In the genomic region with DNA sequence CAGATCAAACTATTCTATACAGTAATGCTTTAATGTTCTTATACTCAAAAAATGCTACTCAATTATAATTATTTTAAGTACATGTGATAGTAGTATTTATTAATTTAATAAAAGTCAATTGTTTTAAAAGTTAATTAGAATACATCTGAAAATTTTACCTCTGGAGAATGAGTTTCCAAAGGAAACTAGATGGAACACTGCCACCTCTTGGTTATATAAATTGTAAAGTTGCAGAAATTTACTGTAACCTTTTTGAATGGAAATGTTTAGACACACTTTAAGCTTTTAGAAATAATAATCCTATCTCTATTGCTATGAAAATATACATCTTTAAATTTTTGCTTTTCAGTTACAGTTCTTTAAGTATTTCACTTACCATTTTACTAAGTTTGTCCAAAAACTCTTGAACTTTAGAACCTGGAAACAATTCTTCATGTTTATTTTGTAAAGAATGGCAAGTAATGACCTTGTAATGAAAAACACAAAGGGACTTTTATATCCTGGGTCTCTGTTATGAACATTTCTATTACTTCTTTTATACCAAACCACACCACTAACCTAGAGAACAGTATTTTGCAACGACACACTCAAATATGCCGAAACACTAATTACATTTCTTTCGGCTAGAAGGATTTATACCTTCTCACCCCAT, we compare ENCODE assay signal across 8 cellular contexts. TPM values are rescaled to one million over a fixed set of nuclear protein-coding genes. Genes with fewer than 3 reads are reported as not detected.
DNase-seq lines count a peak whose midpoint lies in the region; ATAC-seq and TF ChIP-seq lines count a peak whose summit lies in the region.

No MANE protein-coding gene starts in this region.

- H3K9ac ChIP-seq in adipocyte (ENCODE audit: low read length): no peak overlapping the region

- TF ChIP-seq CTCF in BE2C (IDR thresholded peaks at IDR 0.05; ENCODE audit: low read depth, low read length) (peak; percentile 12; the same call in 1 of the 2 replicates), HEK293 (tag by site-specific recombination; IDR thresholded peaks at IDR 0.05) (no peak), left lung (IDR thresholded peaks at IDR 0.05) (no peak), vagina (IDR thresholded peaks at IDR 0.05) (peak in 1 of 3 experiments; percentile 25)

- peak; percentile 26 for ATAC-seq in left lung

- no peaks in the 10 kb centered on the region for H3K4me1 ChIP-seq in BE2C
- H3K4me1 ChIP-seq in HEK293 (ENCODE audit: control insufficient read depth, insufficient read depth, low read length): peaks cover 13% of the 10 kb centered on the region
- H3K4me1 ChIP-seq in adipocyte (ENCODE audit: control insufficient read depth, insufficient read depth, low read length): peaks cover 16% of the 10 kb centered on the region
- peaks cover 0 to 4% of the 10 kb centered on the region in 2 donors for H3K4me1 ChIP-seq in left lung
- H3K4me1 ChIP-seq in vagina: peaks cover 13% of the 10 kb centered on the region

- CTCF ChIA-PET in HEK293 (lab: Yijun Ruan, JAX): interaction anchor here (0.5 to 6.4 kb wide), 24 partner anchors 8 to 609 kb away, joined by 3 to 52 read pairs (median 3); no protein-coding TSS in a partner anchor

- DNase-seq in BE2C (no peak), adipocyte (ENCODE audit: low read depth) (peak; percentile 80), left lung (no peak), amniotic stem cell (lab: John Stamatoyannopoulos, UW) (no peak), KG1 (lab: John Stamatoyannopoulos, UW) (no peak), vagina (ENCODE audit: extremely low spot score in 2 of 2) (no peak)
- no peak for DNase-seq in activated CD8-positive, alpha-beta memory T cell treated with anti-CD3 and anti-CD28 coated beads, Interleukin-2, amount 50 U/mL, for 48 hours

- POLR2A ChIA-PET in HEK293 (lab: Yijun Ruan, JAX): interaction anchor here (0.6 kb wide), 1 partner anchor 607 kb away, joined by 3 read pairs; no protein-coding TSS in a partner anchor

- intact Hi-C loops in left lung (cut with DNase I) (no loop called here), vagina (cut with DNase I) (no loop called here)

- H3K4me3 ChIP-seq in BE2C (ENCODE audit: low read depth, low read length) (no peak overlapping the region), HEK293 (ENCODE audit: low read depth, low read length) (no peak overlapping the region), adipocyte (ENCODE audit: low read length) (no peak overlapping the region), left lung (no peak overlapping the region), vagina (no peak overlapping the region)

- no peak for TF ChIP-seq POLR2A in vagina (IDR thresholded peaks at IDR 0.05)

- H3K27ac ChIP-seq in HEK293 (ENCODE audit: extremely low read depth, low read depth, low read length): no peak overlapping the region
- no peak overlapping the region for H3K27ac ChIP-seq in left lung
- H3K27ac ChIP-seq in vagina: no peak overlapping the region

- H3K9me3 ChIP-seq in BE2C: no peaks in the 10 kb centered on the region
- H3K9me3 ChIP-seq in HEK293 (ENCODE audit: control insufficient read depth, insufficient read depth, low read depth, low read length): no peaks in the 10 kb centered on the region
- H3K9me3 ChIP-seq in adipocyte (ENCODE audit: control insufficient read depth, low read length): no peaks in the 10 kb centered on the region
- H3K9me3 ChIP-seq in left lung: no peaks in the 10 kb centered on the region
- H3K9me3 ChIP-seq in vagina: no peaks in the 10 kb centered on the region

- H3K36me3 ChIP-seq in BE2C (no peaks in the 10 kb centered on the region), HEK293 (ENCODE audit: control insufficient read depth in 2 of 2, insufficient read depth in 1 of 2, low read length in 2 of 2) (no peaks in the 10 kb centered on the region), adipocyte (ENCODE audit: control insufficient read depth, insufficient read depth, low read length, severe bottlenecking) (no peaks in the 10 kb centered on the region), left lung (no peaks in the 10 kb centered on the region), vagina (no peaks in the 10 kb centered on the region)

- H3K27me3 ChIP-seq in BE2C (no peaks in the 10 kb centered on the region), adipocyte (replicated peaks; ENCODE audit: control insufficient read depth, insufficient read depth, low read length) (no peaks in the 10 kb centered on the region), left lung (no peaks in the 10 kb centered on the region), vagina (no peaks in the 10 kb centered on the region)

TF ChIP-seq in HEK293, 187 proteins besides CTCF, POLR2A, EP300 and RAD21:
- TF ChIP-seq ZNF654 (tag by site-specific recombination; IDR thresholded peaks at IDR 0.05; ENCODE audit: low read depth) (peak; percentile 68), ZNF155 (tag by site-specific recombination; IDR thresholded peaks at IDR 0.05) (no peak)

RNA-seq across cellular contexts. Expression of a gene that starts 10.9 kb away (rescaled TPM):
- 0.51 TPM for polyA plus RNA-seq in BE2C (2012; ENCODE audit: insufficient read depth, insufficient read length, low read depth)
- 10 to 100 TPM; 12.7 to 14.5 TPM for total RNA-seq in left lung
- total RNA-seq in vagina: not detected

Comparison
In these comparisons a context has a peak if more than half of its experiments do, and no peak if none do; other contexts are left out.
1. RNA of a gene that starts 10.9 kb away (total RNA-seq): 12.7 to 14.5 TPM in left lung; not detected in vagina (single experiment); every median in the first group is over 10 times any median in the second.